11 cellular contexts compared by ENCODE assay signal in the genomic region with DNA sequence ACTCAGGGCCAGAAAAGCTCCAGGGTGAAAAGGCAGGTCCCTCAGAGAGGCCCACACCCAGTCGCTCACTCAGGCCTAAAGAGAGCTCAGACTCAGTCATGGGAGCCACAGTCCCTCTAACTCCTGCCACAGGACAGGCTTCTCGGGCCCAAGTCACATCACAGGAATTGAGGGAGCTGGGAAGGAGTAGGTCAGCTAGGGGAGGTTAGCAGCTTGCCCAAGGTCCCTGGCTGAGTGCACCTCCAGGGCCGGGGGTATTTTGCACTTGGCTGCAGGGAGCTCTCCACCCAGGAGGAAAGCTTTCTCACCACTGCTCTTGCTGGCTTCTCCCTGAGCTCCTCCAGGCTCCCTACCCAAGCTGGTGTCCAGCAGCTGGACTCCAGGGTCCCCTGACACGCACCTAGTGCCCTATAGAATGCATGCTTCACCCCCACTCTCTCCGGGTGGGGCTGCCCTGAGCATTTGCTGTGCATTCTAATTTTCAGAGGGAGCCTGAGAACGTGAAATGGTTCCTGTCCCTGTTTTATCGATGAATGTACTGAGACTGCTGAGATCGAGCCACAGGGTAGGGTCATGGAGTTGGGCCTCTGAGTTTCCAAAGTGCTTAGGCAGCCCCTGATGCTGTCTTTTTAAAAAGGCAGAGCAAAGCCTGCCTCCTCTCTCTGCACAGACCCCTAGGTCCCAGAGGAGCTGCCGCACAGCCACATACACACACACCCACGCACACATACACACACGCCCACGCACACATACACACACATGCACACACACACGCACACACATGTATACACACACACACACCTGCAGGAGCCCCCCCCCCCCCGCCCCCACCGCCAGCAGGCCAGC. TPM values are rescaled to one million over a fixed set of nuclear protein-coding genes. Genes with fewer than 3 reads are reported as not detected.
"Had no signal": no experiment of that assay in that cellular context is flagged by ENCODE, and none has a peak within 500 bp of the region (broad histone marks: within the 10 kb centered on the region; RNA-seq: fewer than 3 reads in every experiment).

No MANE protein-coding gene starts in this region.

- ATAC-seq: activated CD8-positive, alpha-beta T cell treated with anti-CD3 and anti-CD28 coated beads for 36 hours; activated T-helper 17 cell treated with anti-CD3 and anti-CD28 coated beads, Interleukin-2, amount 50 U/mL, for 72 hours; effector memory CD8-positive, alpha-beta T cell had no signal

- DNase-seq: activated B cell treated with CpG ODN at 0.5 μM for 24 hours; activated CD4-positive, alpha-beta T cell treated with anti-CD3 and anti-CD28 coated beads for 48 hours; activated CD8-positive, alpha-beta T cell treated with anti-CD3 and anti-CD28 coated beads for 36 hours; activated naive CD4-positive, alpha-beta T cell treated with anti-CD3 and anti-CD28 coated beads for 36 hours; dermis blood vessel endothelial cell; effector memory CD8-positive, alpha-beta T cell; nephron progenitor cell; T-helper 2 cell; trophoblast cell had no signal

RNA-seq across cellular contexts. Expression of a gene that starts 37.9 kb away (rescaled TPM):
- total RNA-seq: activated B cell treated with CpG ODN at 0.5 μM for 24 hours, ascending aorta had no signal
